Comparison of ENCODE assay signal across 14 cellular contexts in the genomic region with DNA sequence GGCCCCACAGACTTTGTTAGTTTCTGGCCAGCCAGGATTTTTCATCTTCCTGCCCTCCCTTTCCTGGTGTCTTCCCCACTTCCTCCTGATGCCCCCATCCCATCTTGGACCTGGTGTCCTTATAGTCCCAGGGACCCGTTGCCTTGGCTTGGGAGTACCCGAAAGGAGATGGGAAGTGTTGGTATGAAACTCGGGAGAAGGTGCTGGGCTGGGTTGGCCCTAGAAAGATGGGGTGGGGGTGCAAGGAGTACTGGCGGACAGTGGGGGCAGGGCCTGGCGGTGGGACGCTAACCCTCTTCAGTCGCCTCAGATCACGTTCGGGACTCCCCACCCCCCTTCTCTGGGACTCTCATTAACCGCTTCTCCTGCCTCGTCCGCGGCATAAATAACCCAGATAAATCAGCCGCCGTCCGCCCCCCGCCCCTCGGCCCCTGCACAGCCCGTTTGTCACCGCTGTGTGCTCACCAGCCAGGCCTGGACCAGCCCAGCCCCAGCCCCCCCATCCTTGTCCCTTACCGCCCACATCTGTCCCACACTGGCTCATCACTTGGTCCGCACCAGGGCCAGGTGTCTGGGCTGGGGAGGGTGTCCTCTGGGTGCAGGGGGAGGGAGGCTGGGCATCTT. TPM values are rescaled to one million over a fixed set of nuclear protein-coding genes. Genes with fewer than 3 reads are reported as not detected.
DNase-seq lines count a peak whose midpoint lies in the region; ATAC-seq and TF ChIP-seq lines count a peak whose summit lies in the region.
"Had no signal": no experiment of that assay in that cellular context is flagged by ENCODE, and none has a peak within 500 bp of the region (broad histone marks: within the 10 kb centered on the region; RNA-seq: fewer than 3 reads in every experiment).

No MANE protein-coding gene starts in this region.

- no peak overlapping the region for H3K9ac ChIP-seq in HUES48 (ENCODE audit: low read depth, low read length)

- H3K27ac ChIP-seq in HUES48 (ENCODE audit: low read depth, low read length) (no peak overlapping the region), ectodermal cell (ENCODE audit: insufficient read depth, low read depth, low read length, poor library complexity, severe bottlenecking) (peak overlapping the region; percentile 50)
- H3K27ac ChIP-seq: C4-2B, lower lobe of right lung, RWPE1 had no signal

- H3K27ac Mint-ChIP-seq in nephron progenitor cell (no peak overlapping the region), natural killer cell (peak overlapping the region in 1 of 2 donors; percentile 35)

- in situ Hi-C loops in KBM-7 (cut with MboI; ENCODE audit: low pct_unique_long_range_greater_than_20kb, low sequenced_read_pairs) = no loop called here

- peaks cover 84% of the 10 kb centered on the region for H3K4me1 ChIP-seq in BE2C
- H3K4me1 ChIP-seq in HUES48 (ENCODE audit: control insufficient read depth, insufficient read depth, low read length) = peaks cover 57% of the 10 kb centered on the region
- H3K4me1 ChIP-seq in ectodermal cell (ENCODE audit: control insufficient read depth, insufficient read depth, low read length) = peaks cover 65% of the 10 kb centered on the region

- H3K4me3 ChIP-seq in BE2C (ENCODE audit: low read depth, low read length) (peak overlapping the region; percentile 44), HUES48 (ENCODE audit: low read depth, low read length) (peak overlapping the region; percentile 60; the same call in 1 of the 2 replicates), ectodermal cell (ENCODE audit: insufficient read depth, low read depth, low read length) (peak overlapping the region; percentile 22)

- H3K9me3 ChIP-seq in BE2C = no peaks in the 10 kb centered on the region
- no peaks in the 10 kb centered on the region for H3K9me3 ChIP-seq in HUES48 (ENCODE audit: control insufficient read depth, insufficient read depth, low read length)
- H3K9me3 ChIP-seq in ectodermal cell (ENCODE audit: control insufficient read depth, low read length) = no peaks in the 10 kb centered on the region
- H3K9me3 ChIP-seq: lower lobe of right lung had no signal

- H3K36me3 ChIP-seq in BE2C (peaks cover 8% of the 10 kb centered on the region; the same call in 1 of the 2 replicates), HUES48 (ENCODE audit: control insufficient read depth, insufficient read depth, low read length) (no peaks in the 10 kb centered on the region), ectodermal cell (ENCODE audit: control insufficient read depth, insufficient read depth, low read length) (no peaks in the 10 kb centered on the region)

- WGBS in ectodermal cell, 2 experiments = 60 to 62% methylated on average over 22 of the region's 22 CpGs

- H3K27me3 Mint-ChIP-seq in nephron progenitor cell (ENCODE audit: low read depth, poor library complexity) (peaks cover 57% of the 10 kb centered on the region), natural killer cell (ENCODE audit: low read depth in 2 of 2) (peaks cover 28 to 48% of the 10 kb centered on the region in 2 donors)

- ATAC-seq in natural killer cell = no peak

- H3K4me1 Mint-ChIP-seq in nephron progenitor cell (peaks cover 64% of the 10 kb centered on the region), natural killer cell (peaks cover 8 to 28% of the 10 kb centered on the region in 2 donors)

- H3K4me3 Mint-ChIP-seq in nephron progenitor cell (peak overlapping the region; percentile 78), natural killer cell (no peak overlapping the region)

- no peaks in the 10 kb centered on the region for H3K27me3 ChIP-seq in BE2C
- peaks cover 45% of the 10 kb centered on the region for H3K27me3 ChIP-seq in HUES48 (ENCODE audit: control insufficient read depth, insufficient read depth, low read length)
- peaks cover 27% of the 10 kb centered on the region for H3K27me3 ChIP-seq in ectodermal cell (ENCODE audit: control insufficient read depth, insufficient read depth, low read length, poor library complexity, severe bottlenecking)

- H3K36me3 Mint-ChIP-seq in nephron progenitor cell (ENCODE audit: low read depth) = peaks cover 5% of the 10 kb centered on the region
- no peaks in the 10 kb centered on the region for H3K36me3 Mint-ChIP-seq in natural killer cell

- intact Hi-C loops in natural killer cell (cut with micrococcal nuclease) = no loop called here

- DNase-seq in BE2C (peak; percentile 66), nephron progenitor cell (peak; percentile 63), natural killer cell (no peak), activated gamma-delta T cell (lab: John Stamatoyannopoulos, UW) (no peak), KBM-7 (no peak)
- no peak for DNase-seq in stimulated activated CD4-positive, alpha-beta T cell treated with anti-CD3 and anti-CD28 coated beads, Interleukin-2, amount 100 ng/mL, for 24 hours
- DNase-seq: activated naive CD4-positive, alpha-beta T cell; lower lobe of right lung; T1000 had no signal

- no peaks in the 10 kb centered on the region for H3K9me3 Mint-ChIP-seq in nephron progenitor cell
- no peaks in the 10 kb centered on the region for H3K9me3 Mint-ChIP-seq in natural killer cell

- TF ChIP-seq CTCF in BE2C (IDR thresholded peaks at IDR 0.05; ENCODE audit: low read depth, low read length) (no peak), nephron progenitor cell (IDR thresholded peaks at IDR 0.05) (no peak), natural killer cell (IDR thresholded peaks at IDR 0.05) (no peak)

RNA-seq across cellular contexts. Expression of a gene that starts 3.7 kb away (rescaled TPM):
- polyA plus RNA-seq in BE2C (2012; ENCODE audit: insufficient read depth, insufficient read length, low read depth) = 116 TPM
- polyA plus RNA-seq in ectodermal cell (2013, experiment 1 of 4) = 0.80 TPM
- polyA plus RNA-seq in ectodermal cell (2013, experiment 2 of 4) = 1.1 TPM
- 0.80 TPM for polyA plus RNA-seq in ectodermal cell (2013, experiment 3 of 4)
- polyA plus RNA-seq in ectodermal cell (2013, experiment 4 of 4) = 1.1 TPM
- total RNA-seq in natural killer cell = under 1 TPM in 2 of 3 donors, not detected in 1; 0.12 to 0.20 TPM
- total RNA-seq: epithelial cell of proximal tubule had no signal

RNA-seq across cellular contexts. Expression of a gene that starts 11.9 kb away (rescaled TPM):
- 93.8 TPM for polyA plus RNA-seq in BE2C (2012; ENCODE audit: insufficient read depth, insufficient read length, low read depth)
- polyA plus RNA-seq in ectodermal cell (2013, experiment 1 of 4) = 25.1 TPM
- polyA plus RNA-seq in ectodermal cell (2013, experiment 2 of 4) = 26.5 TPM
- polyA plus RNA-seq in ectodermal cell (2013, experiment 3 of 4) = 20.1 TPM
- 19.6 TPM for polyA plus RNA-seq in ectodermal cell (2013, experiment 4 of 4)
- total RNA-seq in natural killer cell = 10 to 100 TPM; 27.6 to 36.3 (median 33.8) TPM

RNA-seq across cellular contexts. Expression of a gene that starts 33.0 kb away (rescaled TPM):
- polyA plus RNA-seq in BE2C (2012; ENCODE audit: insufficient read depth, insufficient read length, low read depth) = 304 TPM
- polyA plus RNA-seq in ectodermal cell (2013, experiment 1 of 4) = 19.8 TPM
- 18.4 TPM for polyA plus RNA-seq in ectodermal cell (2013, experiment 2 of 4)
- 15.7 TPM for polyA plus RNA-seq in ectodermal cell (2013, experiment 3 of 4)
- polyA plus RNA-seq in ectodermal cell (2013, experiment 4 of 4) = 18.2 TPM
- total RNA-seq in natural killer cell = 10 to 100 TPM in 2 of 3 donors, 1 to 10 TPM in 1; 9.6 to 19.2 (median 12.7) TPM

RNA-seq across cellular contexts. Expression of a gene that starts 33.2 kb away (rescaled TPM):
- polyA plus RNA-seq in BE2C (2012; ENCODE audit: insufficient read depth, insufficient read length, low read depth) = 110 TPM
- polyA plus RNA-seq in ectodermal cell (2013, experiment 1 of 4) = 1.6 TPM
- 2.7 TPM for polyA plus RNA-seq in ectodermal cell (2013, experiment 2 of 4)
- 2.7 TPM for polyA plus RNA-seq in ectodermal cell (2013, experiment 3 of 4)
- polyA plus RNA-seq in ectodermal cell (2013, experiment 4 of 4) = 2.8 TPM
- total RNA-seq in natural killer cell = 1 to 10 TPM; 1.7 to 2.3 (median 1.8) TPM

Comparison
In these comparisons a context has a peak if more than half of its experiments do, and no peak if none do; other contexts are left out.
1. DNase-seq: peak in BE2C (single experiment) and nephron progenitor cell (single experiment); none in natural killer cell (single experiment), stimulated activated CD4-positive, alpha-beta T cell treated with anti-CD3 and anti-CD28 coated beads, Interleukin-2, amount 100 ng/mL, for 24 hours (0 of 2), activated gamma-delta T cell (single experiment) and KBM-7 (single experiment).
2. Peak in every context shown above with its lines, with median percentiles within 50 percentile points of each other: H3K4me3 ChIP-seq.